In the genomic region with DNA sequence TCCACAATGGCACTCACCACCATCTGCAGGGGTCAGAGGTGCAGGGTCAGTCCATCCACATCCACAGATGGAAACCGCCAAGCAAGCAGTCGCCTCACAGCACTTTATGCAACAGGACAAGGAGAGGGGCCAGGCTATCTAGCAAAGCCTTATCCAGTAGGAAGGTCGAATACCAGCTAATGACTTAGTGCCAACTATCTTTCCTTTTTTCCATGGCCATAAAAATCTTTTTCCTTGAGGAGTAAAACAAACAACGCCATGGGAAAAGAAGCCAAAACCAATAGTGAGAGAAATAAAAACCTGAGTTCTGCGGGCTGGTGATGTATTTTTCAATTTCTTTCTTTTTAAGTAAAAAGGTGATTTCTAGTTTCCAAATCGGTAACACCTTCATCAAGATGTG, we compare ENCODE assay signal across 15 cellular contexts.
"Had no signal": no experiment of that assay in that cellular context is flagged by ENCODE, and none has a peak within 500 bp of the region (broad histone marks: within the 10 kb centered on the region; RNA-seq: fewer than 3 reads in every experiment).

No MANE protein-coding gene starts in this region.

- ATAC-seq: activated T-cell treated with anti-CD3 and anti-CD28 coated beads, Interleukin-2, amount 50 U/mL, for 4 hours; lower lobe of right lung had no signal

- H3K4me2 ChIP-seq: neural progenitor cell had no signal

- H3K36me3 ChIP-seq: ovary had no signal

- H3K27me3 ChIP-seq: colonic mucosa, neural progenitor cell, ovary, tibial nerve, vagina had no signal

- H3K4me3 ChIP-seq: colonic mucosa, lower lobe of right lung, neural progenitor cell, ovary, tibial nerve, vagina had no signal

- H3K27ac Mint-ChIP-seq: activated CD4-positive, alpha-beta memory T cell treated with anti-CD3 and anti-CD28 coated beads for 36 hours; mesothelial cell of epicardium; neural progenitor cell had no signal

- H3K9me3 ChIP-seq: colonic mucosa, lower lobe of right lung, ovary, tibial nerve, vagina had no signal

- H3K4me1 ChIP-seq: colonic mucosa, vagina had no signal

- DNase-seq: activated CD4-positive, alpha-beta memory T cell treated with anti-CD3 and anti-CD28 coated beads for 36 hours; activated CD4-positive, alpha-beta T cell treated with anti-CD3 and anti-CD28 coated beads for 1 hour; activated T-cell treated with anti-CD3 and anti-CD28 coated beads, Interleukin-2, amount 50 U/mL, for 4 hours; colonic mucosa; effector CD4-positive, alpha-beta T cell; left cardiac atrium; lower lobe of right lung; naive B cell; ovary; stimulated activated CD4-positive, alpha-beta T cell treated with anti-CD3 and anti-CD28 coated beads, Interleukin-12 subunit alpha, Interleukin-12 subunit beta, amount 100 ng/mL, for 4 hours; stimulated activated CD4-positive, alpha-beta T cell treated with anti-CD3 and anti-CD28 coated beads, Interleukin-2, amount 100 ng/mL, for 24 hours had no signal

- H3K9me3 Mint-ChIP-seq: activated CD4-positive, alpha-beta memory T cell treated with anti-CD3 and anti-CD28 coated beads for 36 hours; mesothelial cell of epicardium; neural progenitor cell had no signal

- H3K27ac ChIP-seq: colonic mucosa, lower lobe of right lung, neural progenitor cell, ovary, tibial nerve, vagina had no signal

- H3K9ac ChIP-seq: neural progenitor cell had no signal

- H3K4me3 Mint-ChIP-seq: activated CD4-positive, alpha-beta memory T cell treated with anti-CD3 and anti-CD28 coated beads for 36 hours; activated T-cell treated with anti-CD3 and anti-CD28 coated beads, Interleukin-2, amount 50 U/mL, for 4 hours; mesothelial cell of epicardium; naive B cell; neural progenitor cell had no signal

- H3K27me3 Mint-ChIP-seq: activated CD4-positive, alpha-beta memory T cell treated with anti-CD3 and anti-CD28 coated beads for 36 hours; naive B cell had no signal

- H2AFZ ChIP-seq: neural progenitor cell had no signal

- H3K4me1 Mint-ChIP-seq: mesothelial cell of epicardium had no signal
